Comparison of ENCODE assay signal across 19 cellular contexts in the genomic region with DNA sequence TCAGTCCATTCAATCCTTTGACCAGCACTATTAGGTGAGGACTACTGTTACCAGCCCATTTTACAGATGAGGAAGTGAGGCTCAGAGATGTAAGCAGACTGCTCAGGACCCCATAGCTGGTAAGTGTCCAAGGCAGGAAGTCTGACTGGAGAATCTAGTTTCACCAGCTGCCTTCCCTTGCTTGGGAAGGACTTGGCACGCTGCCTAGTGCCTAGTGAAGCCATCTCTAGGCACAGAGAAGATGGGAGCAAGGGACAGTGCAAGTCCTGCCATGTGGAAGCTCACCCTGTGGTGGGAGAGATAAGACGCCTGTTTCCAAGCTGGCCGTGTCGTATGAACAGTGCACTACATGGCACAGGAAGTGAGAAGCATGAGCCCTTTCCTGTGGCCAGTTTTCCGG.
"Had no signal": no experiment of that assay in that cellular context is flagged by ENCODE, and none has a peak within 500 bp of the region (broad histone marks: within the 10 kb centered on the region; RNA-seq: fewer than 3 reads in every experiment).

No MANE protein-coding gene starts in this region.

- H3K9me3 Mint-ChIP-seq: activated CD4-positive, alpha-beta T cell treated with anti-CD3 and anti-CD28 coated beads, Interleukin-2, amount 10 ng/mL, durations not matched to agents 7 days and 5 days; mesothelial cell of epicardium had no signal

- H3K4me3 ChIP-seq: colonic mucosa, esophagus squamous epithelium, hepatocyte, lung, ovary, right lobe of liver, spleen, stomach, testis, upper lobe of right lung had no signal

- H3K4me1 Mint-ChIP-seq: activated CD4-positive, alpha-beta T cell treated with anti-CD3 and anti-CD28 coated beads, Interleukin-2, amount 10 ng/mL, durations not matched to agents 7 days and 5 days had no signal

- H3K4me1 ChIP-seq: colonic mucosa, esophagus squamous epithelium, right lobe of liver, testis, upper lobe of right lung had no signal

- DNase-seq: activated CD4-positive, alpha-beta T cell treated with anti-CD3 and anti-CD28 coated beads, Interleukin-2, amount 10 ng/mL, durations not matched to agents 7 days and 5 days; activated CD4-positive, CD25-positive, alpha-beta regulatory T cell; activated CD8-positive, alpha-beta memory T cell treated with anti-CD3 and anti-CD28 coated beads for 24 hours; activated naive CD8-positive, alpha-beta T cell treated with anti-CD3 and anti-CD28 coated beads for 36 hours; central memory CD4-positive, alpha-beta T cell; colonic mucosa; esophagus squamous epithelium; islet precursor cell; ovary; right lobe of liver; spleen; stomach; testis; upper lobe of right lung had no signal

- H3K27ac ChIP-seq: colonic mucosa, esophagus squamous epithelium, hepatocyte, ovary, right lobe of liver, spleen, stomach, testis, upper lobe of right lung had no signal

- ATAC-seq: right lobe of liver, upper lobe of right lung had no signal

- H3K27me3 ChIP-seq: colonic mucosa, hepatocyte, ovary, right lobe of liver, spleen, stomach, testis, upper lobe of right lung had no signal

- H3K9me3 ChIP-seq: colonic mucosa, esophagus squamous epithelium, ovary, right lobe of liver, spleen, stomach, testis, upper lobe of right lung had no signal

- H3K27me3 Mint-ChIP-seq: activated CD4-positive, alpha-beta T cell treated with anti-CD3 and anti-CD28 coated beads, Interleukin-2, amount 10 ng/mL, durations not matched to agents 7 days and 5 days had no signal

- H3K36me3 ChIP-seq: colonic mucosa, esophagus squamous epithelium, ovary, right lobe of liver, spleen, stomach, upper lobe of right lung had no signal

- H2AFZ ChIP-seq: hepatocyte had no signal

- H3K4me2 ChIP-seq: hepatocyte had no signal

- H3K27ac Mint-ChIP-seq: activated CD4-positive, alpha-beta T cell treated with anti-CD3 and anti-CD28 coated beads, Interleukin-2, amount 10 ng/mL, durations not matched to agents 7 days and 5 days; activated naive CD8-positive, alpha-beta T cell treated with anti-CD3 and anti-CD28 coated beads for 36 hours; mesothelial cell of epicardium had no signal

- H3K36me3 Mint-ChIP-seq: activated naive CD8-positive, alpha-beta T cell treated with anti-CD3 and anti-CD28 coated beads for 36 hours; brain; mesothelial cell of epicardium had no signal

- H3K4me3 Mint-ChIP-seq: activated CD4-positive, alpha-beta T cell treated with anti-CD3 and anti-CD28 coated beads, Interleukin-2, amount 10 ng/mL, durations not matched to agents 7 days and 5 days; activated naive CD8-positive, alpha-beta T cell treated with anti-CD3 and anti-CD28 coated beads for 36 hours; brain; mesothelial cell of epicardium; neural crest cell had no signal
